ENCODE assay signal across 8 cellular contexts in genomic region chr3:195907730-195908438, GRCh38. TPM values are rescaled to one million over a fixed set of nuclear protein-coding genes. Genes with fewer than 3 reads are reported as not detected.
DNase-seq lines count a peak whose midpoint lies in the region; ATAC-seq and TF ChIP-seq lines count a peak whose summit lies in the region.

No MANE protein-coding gene starts in this region.

- CTCF ChIA-PET in activated naive CD4-positive, alpha-beta T cell treated with anti-CD3 and anti-CD28 coated beads, Interleukin-2, amount 10 ng/mL, durations not matched to agents 7 days and 5 days (lab: Charles Lee): interaction anchor here (1.0 to 5.9 kb wide), 6 partner anchors 10 to 637 kb away, joined by 3 to 72 read pairs (median 5); partner anchors contain the start of gene XXYLT1

- H3K36me3 Mint-ChIP-seq in activated naive CD4-positive, alpha-beta T cell treated with anti-CD3 and anti-CD28 coated beads, Interleukin-2, amount 10 ng/mL, durations not matched to agents 7 days and 5 days: peaks cover 26% of the 10 kb centered on the region

- H3K27me3 Mint-ChIP-seq in activated naive CD4-positive, alpha-beta T cell treated with anti-CD3 and anti-CD28 coated beads, Interleukin-2, amount 10 ng/mL, durations not matched to agents 7 days and 5 days: peaks cover 8% of the 10 kb centered on the region

- DNase-seq in A172 (ENCODE audit: low spot score) (peak; percentile 25), RWPE2 (ENCODE audit: low spot score) (no peak), left cardiac atrium (peak; percentile 57), gastrocnemius medialis (peak; percentile 91 to 92), NCI-H1048 (lab: John Stamatoyannopoulos, UW) (no peak)
- peak; percentile 65 for DNase-seq in activated naive CD4-positive, alpha-beta T cell treated with anti-CD3 and anti-CD28 coated beads, Interleukin-2, amount 10 ng/mL, durations not matched to agents 7 days and 5 days

- H3K27ac ChIP-seq in RWPE2 (ENCODE audit: poor library complexity, severe bottlenecking) (peak overlapping the region; percentile 60), gastrocnemius medialis (peak overlapping the region; percentile 95 to 99 (median 98))

- H3K4me3 ChIP-seq in RWPE2 (ENCODE audit: severe bottlenecking) (peak overlapping the region; percentile 69), gastrocnemius medialis (peak overlapping the region; percentile 70 to 78 (median 74))

- TF ChIP-seq POLR2A in gastrocnemius medialis (IDR thresholded peaks at IDR 0.05): peak; percentile 88 to 90

- no peaks in the 10 kb centered on the region for H3K9me3 Mint-ChIP-seq in activated naive CD4-positive, alpha-beta T cell treated with anti-CD3 and anti-CD28 coated beads, Interleukin-2, amount 10 ng/mL, durations not matched to agents 7 days and 5 days

- peaks cover 55% of the 10 kb centered on the region for H3K4me1 Mint-ChIP-seq in activated naive CD4-positive, alpha-beta T cell treated with anti-CD3 and anti-CD28 coated beads, Interleukin-2, amount 10 ng/mL, durations not matched to agents 7 days and 5 days

- peak; percentile 37 for ATAC-seq in GM18511 (IDR thresholded peaks at IDR 0.05; ENCODE audit: unreplicated experiment)
- ATAC-seq in HG03558 (IDR thresholded peaks at IDR 0.05; ENCODE audit: extremely low read depth, unreplicated experiment): peak; percentile 2
- peak; percentile 38 for ATAC-seq in RWPE2 (ENCODE audit: low read depth)
- ATAC-seq in left cardiac atrium: peak; percentile 60 to 64
- ATAC-seq in gastrocnemius medialis: peak; percentile 58 to 67

- no peak for TF ChIP-seq CTCF in RWPE2 (IDR thresholded peaks at IDR 0.05; ENCODE audit: poor library complexity, severe bottlenecking)
- TF ChIP-seq CTCF in gastrocnemius medialis (IDR thresholded peaks at IDR 0.05 in 4 of 5, conservative IDR thresholded peaks at IDR 0.05 in 1 of 5): no peak

- in situ Hi-C loops in gastrocnemius medialis (cut with MboI; ENCODE audit: low sequenced_read_pairs in 4 of 4): no loop called here

- H3K36me3 ChIP-seq in RWPE2 (ENCODE audit: low read depth): peaks cover 5% of the 10 kb centered on the region; the same call in 1 of the 2 replicates
- no peaks in the 10 kb centered on the region for H3K36me3 ChIP-seq in gastrocnemius medialis

- peak overlapping the region; percentile 100 for H3K27ac Mint-ChIP-seq in activated naive CD4-positive, alpha-beta T cell treated with anti-CD3 and anti-CD28 coated beads, Interleukin-2, amount 10 ng/mL, durations not matched to agents 7 days and 5 days

- H3K4me1 ChIP-seq in RWPE2 (ENCODE audit: insufficient read depth, poor library complexity, severe bottlenecking) (peaks cover 43% of the 10 kb centered on the region), gastrocnemius medialis (peaks cover 37 to 55% of the 10 kb centered on the region in 2 donors)

- peak overlapping the region; percentile 80 for H3K4me3 Mint-ChIP-seq in activated naive CD4-positive, alpha-beta T cell treated with anti-CD3 and anti-CD28 coated beads, Interleukin-2, amount 10 ng/mL, durations not matched to agents 7 days and 5 days

- H3K27me3 ChIP-seq in RWPE2 (ENCODE audit: insufficient read depth, poor library complexity, severe bottlenecking) (no peaks in the 10 kb centered on the region), gastrocnemius medialis (no peaks in the 10 kb centered on the region)

- H3K9me3 ChIP-seq in RWPE2 (ENCODE audit: severe bottlenecking): no peaks in the 10 kb centered on the region
- H3K9me3 ChIP-seq in gastrocnemius medialis: no peaks in the 10 kb centered on the region

- intact Hi-C loops in left cardiac atrium (cut with DNase I) (no loop called here), gastrocnemius medialis (cut with DNase I; ENCODE audit: low total_unique reads) (loop anchor here (2.0 to 5.0 kb wide), 2 partner anchors 13 to 1211 kb away; no protein-coding TSS in a partner anchor)

RNA-seq across cellular contexts. Expression of gene TNK2, which starts 0.5 kb away (rescaled TPM):
- 14.6 and 15.4 TPM in 2 replicates for total RNA-seq in A172 (2014; rRNA removed; shearing (Covaris generic))
- total RNA-seq in left cardiac atrium (10 to 100 TPM; 47.6 to 50.4 TPM), gastrocnemius medialis (10 to 100 TPM; 40.5 to 54.0 (median 49.3) TPM)

Comparison
In these comparisons a context has a peak if more than half of its experiments do, and no peak if none do; other contexts are left out.
1. DNase-seq: peak in A172 (single experiment), activated naive CD4-positive, alpha-beta T cell treated with anti-CD3 and anti-CD28 coated beads, Interleukin-2, amount 10 ng/mL, durations not matched to agents 7 days and 5 days (single experiment), left cardiac atrium (single experiment) and gastrocnemius medialis (2 of 2); none in RWPE2 (single experiment) and NCI-H1048 (single experiment).
2. ATAC-seq: peak in every context shown above with its lines; median percentile 62 in gastrocnemius medialis; 62 in left cardiac atrium; 38 in RWPE2; 37 in GM18511; 2 in HG03558.